In genomic region chr1:209354111-209354839, GRCh38 we compare ENCODE assay signal across 8 cellular contexts.
DNase-seq lines count a peak whose midpoint lies in the region; ATAC-seq and TF ChIP-seq lines count a peak whose summit lies in the region.

No MANE protein-coding gene starts in this region.

- intact Hi-C loops in dorsolateral prefrontal cortex (cut with DNase I) (no loop called here), lower leg skin (cut with DNase I; ENCODE audit: low total_unique reads) (no loop called here)

- 31 to 33% methylated on average over 20 of the region's 20 CpGs for WGBS in lower leg skin, 2 donors

- TF ChIP-seq CTCF in AG09319 (IDR thresholded peaks at IDR 0.05; ENCODE audit: low read depth, low read length) (peak; percentile 98), dorsolateral prefrontal cortex (IDR thresholded peaks at IDR 0.05 in 54 of 56, conservative IDR thresholded peaks at IDR 0.05 in 2 of 56; ENCODE audit: low read depth in 1 of 56, partially characterized antibody in 56 of 56) (peak; percentile 58 to 90 (median 82)), lower leg skin (IDR thresholded peaks at IDR 0.05) (no peak)

- H3K27ac ChIP-seq in dorsolateral prefrontal cortex = peak overlapping the region in 7 of 59 donors; percentile 11 to 48 (median 24)

- no peaks in the 10 kb centered on the region for H3K27me3 ChIP-seq in dorsolateral prefrontal cortex

- ATAC-seq in GM18907 (IDR thresholded peaks at IDR 0.05; ENCODE audit: unreplicated experiment) = peak; percentile 85
- peak; percentile 88 for ATAC-seq in HG03432 (IDR thresholded peaks at IDR 0.05; ENCODE audit: unreplicated experiment)

- DNase-seq in AG09319 (ENCODE audit: extremely low read depth, low read depth) (peak; percentile 71), NCI-H345 treated with DMSO at 0.1 percent for 48 hours (lab: John Stamatoyannopoulos, UW; ENCODE audit: unreplicated experiment) (peak; percentile 80), dorsolateral prefrontal cortex (peak; percentile 38 to 90 (median 82)), lower leg skin (ENCODE audit: low spot score in 2 of 2) (peak; percentile 87 to 88)
- peak; percentile 9 for DNase-seq in activated CD4-positive, alpha-beta T cell treated with anti-CD3 and anti-CD28 coated beads for 1 hour
- peak; percentile 20 for DNase-seq in stimulated activated CD8-positive, alpha-beta memory T cell treated with anti-CD3 and anti-CD28 coated beads, Interleukin-12 subunit alpha, Interleukin-12 subunit beta, amount 100 ng/mL, for 1 hour (ENCODE audit: low read depth)

- no peak for TF ChIP-seq POLR2A in lower leg skin (IDR thresholded peaks at IDR 0.05)

- no peak overlapping the region for H3K4me3 ChIP-seq in dorsolateral prefrontal cortex
- H3K4me3 ChIP-seq in lower leg skin (ENCODE audit: low read depth, poor library complexity, severe bottlenecking) = no peak overlapping the region

Comparison
In these comparisons a context has a peak if more than half of its experiments do, and no peak if none do; other contexts are left out.
1. DNase-seq: peak in every context shown above with its lines; median percentile 88 in lower leg skin; 82 in dorsolateral prefrontal cortex; 80 in NCI-H345 treated with DMSO at 0.1 percent for 48 hours; 71 in AG09319; 20 in stimulated activated CD8-positive, alpha-beta memory T cell treated with anti-CD3 and anti-CD28 coated beads, Interleukin-12 subunit alpha, Interleukin-12 subunit beta, amount 100 ng/mL, for 1 hour; 9 in activated CD4-positive, alpha-beta T cell treated with anti-CD3 and anti-CD28 coated beads for 1 hour.
2. CTCF ChIP-seq: peak in AG09319 (single experiment) and dorsolateral prefrontal cortex (56 of 56); none in lower leg skin (0 of 3).